Comparison of ENCODE assay signal across 21 cellular contexts in the genomic region with DNA sequence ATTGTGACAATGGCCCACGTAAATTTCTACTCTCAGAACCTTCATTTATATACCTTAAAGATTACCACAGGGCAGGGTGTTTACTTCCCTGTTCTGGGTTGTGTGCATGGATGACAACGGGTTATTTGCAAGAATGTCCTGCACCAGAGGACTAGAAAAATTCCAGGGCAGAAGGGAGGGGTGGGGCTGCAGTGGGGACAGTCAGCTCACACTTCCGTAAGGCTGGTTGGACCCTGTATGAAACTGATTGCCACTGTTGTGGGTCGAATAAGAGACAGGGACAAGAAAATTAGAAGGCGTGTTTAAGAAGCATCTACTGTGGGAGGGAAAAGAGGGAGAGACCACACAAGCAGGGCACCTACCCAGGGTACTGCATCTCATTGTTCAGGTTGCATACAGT.
"Had no signal": no experiment of that assay in that cellular context is flagged by ENCODE, and none has a peak within 500 bp of the region (broad histone marks: within the 10 kb centered on the region; RNA-seq: fewer than 3 reads in every experiment).

No MANE protein-coding gene starts in this region.

- H3K36me3 Mint-ChIP-seq: activated naive CD8-positive, alpha-beta T cell had no signal

- DNase-seq: activated B cell treated with CpG ODN at 0.5 μM for 24 hours; activated CD4-positive, alpha-beta T cell treated with anti-CD3 and anti-CD28 coated beads for 1 hour; activated CD4-positive, alpha-beta T cell treated with anti-CD3 and anti-CD28 coated beads, Interleukin-2, amount 10 ng/mL, durations not matched to agents 24 days and 14 days; activated CD4-positive, alpha-beta T cell treated with anti-CD3 and anti-CD28 coated beads, Interleukin-2, amount 50 U/mL, for 48 hours; activated CD8-positive, alpha-beta memory T cell treated with anti-CD3 and anti-CD28 coated beads for 24 hours; activated effector memory CD4-positive, alpha-beta T cell treated with anti-CD3 and anti-CD28 coated beads, Interleukin-2, amount 50 U/mL, for 16 hours; activated naive CD4-positive, alpha-beta T cell treated with anti-CD3 and anti-CD28 coated beads for 36 hours; activated T-cell treated with anti-CD3 and anti-CD28 coated beads, Interleukin-2, amount 50 U/mL, for 4 hours; amygdala; Kasumi-1; NCI-H1048; NCI-H146; NCI-H187 treated with DMSO at 0.1 percent for 48 hours; NCI-H2081 treated with DMSO at 0.1 percent for 48 hours; PC-3; SIG-M5; T-helper 17 cell; T-helper 9 cell had no signal

- H3K9me3 Mint-ChIP-seq: activated naive CD4-positive, alpha-beta T cell treated with anti-CD3 and anti-CD28 coated beads for 36 hours; activated T-cell treated with anti-CD3 and anti-CD28 coated beads, Interleukin-2, amount 50 U/mL, for 4 hours; brain; central memory CD8-positive, alpha-beta T cell had no signal

- H3K27ac Mint-ChIP-seq: activated B cell treated with CpG ODN at 0.5 μM for 24 hours; activated CD4-positive, alpha-beta T cell treated with anti-CD3 and anti-CD28 coated beads, Interleukin-2, amount 10 ng/mL, durations not matched to agents 24 days and 14 days; activated naive CD4-positive, alpha-beta T cell treated with anti-CD3 and anti-CD28 coated beads for 36 hours; activated naive CD8-positive, alpha-beta T cell; T-helper 17 cell had no signal

- H3K4me1 Mint-ChIP-seq: activated B cell treated with CpG ODN at 0.5 μM for 24 hours; central memory CD8-positive, alpha-beta T cell; T-helper 17 cell had no signal

- ATAC-seq: activated T-cell treated with anti-CD3 and anti-CD28 coated beads, Interleukin-2, amount 50 U/mL, for 4 hours; PC-3; T-helper 17 cell had no signal

- H3K4me3 Mint-ChIP-seq: activated B cell treated with CpG ODN at 0.5 μM for 24 hours; activated CD4-positive, alpha-beta T cell treated with anti-CD3 and anti-CD28 coated beads, Interleukin-2, amount 10 ng/mL, durations not matched to agents 24 days and 14 days; activated naive CD4-positive, alpha-beta T cell treated with anti-CD3 and anti-CD28 coated beads for 36 hours; activated naive CD8-positive, alpha-beta T cell; activated T-cell treated with anti-CD3 and anti-CD28 coated beads, Interleukin-2, amount 50 U/mL, for 4 hours; brain; central memory CD8-positive, alpha-beta T cell; T-helper 17 cell had no signal

- H3K27me3 Mint-ChIP-seq: activated B cell treated with CpG ODN at 0.5 μM for 24 hours had no signal
